20 cellular contexts compared by ENCODE assay signal in the genomic region with DNA sequence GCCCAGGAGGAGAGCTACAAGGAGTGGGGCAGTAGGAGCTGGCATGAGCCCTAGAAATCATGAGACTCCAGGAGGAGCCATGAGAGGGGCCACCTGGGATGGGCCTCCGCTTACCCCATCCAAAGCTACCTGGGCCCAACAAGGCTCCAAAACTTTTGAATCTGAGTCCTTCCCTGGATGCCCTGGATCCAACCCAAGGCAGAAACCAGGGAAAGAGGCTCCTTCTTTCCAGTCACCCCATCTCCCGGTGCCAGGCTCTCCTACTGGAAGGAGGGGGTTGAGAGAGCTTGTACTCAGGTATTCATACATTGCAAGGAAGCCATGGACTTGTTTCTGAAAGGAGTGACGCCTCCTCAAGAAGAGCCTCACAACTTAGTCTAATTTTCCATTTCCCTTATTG. TPM values are rescaled to one million over a fixed set of nuclear protein-coding genes. Genes with fewer than 3 reads are reported as not detected.
DNase-seq lines count a peak whose midpoint lies in the region; ATAC-seq, FAIRE-seq and TF ChIP-seq lines count a peak whose summit lies in the region.
"Had no signal": no experiment of that assay in that cellular context is flagged by ENCODE, and none has a peak within 500 bp of the region (broad histone marks: within the 10 kb centered on the region; RNA-seq: fewer than 3 reads in every experiment).

No MANE protein-coding gene starts in this region.

- CTCF ChIA-PET in activated CD4-positive, alpha-beta memory T cell treated with anti-CD3 and anti-CD28 coated beads for 36 hours (lab: Charles Lee) = interaction anchor here (0.6 to 2.1 kb wide), 4 partner anchors 10 to 1971 kb away, joined by 3 to 5 read pairs (median 4); no protein-coding TSS in a partner anchor

- H3K4me1 ChIP-seq in esophagus muscularis mucosa = no peaks in the 10 kb centered on the region
- H3K4me1 ChIP-seq in kidney (ENCODE audit: control insufficient read depth in 1 of 2, insufficient read depth in 1 of 2, low read depth in 1 of 2, low read length in 2 of 2) = no peaks in the 10 kb centered on the region
- no peaks in the 10 kb centered on the region for H3K4me1 ChIP-seq in right cardiac atrium (ENCODE audit: control insufficient read depth, insufficient read depth, low read length)
- H3K4me1 ChIP-seq: right atrium auricular region, transverse colon had no signal

- no peak for TF ChIP-seq EP300 in esophagus muscularis mucosa (IDR thresholded peaks at IDR 0.05)

- no peak for DNase-seq in stimulated activated naive CD8-positive, alpha-beta T cell treated with anti-CD3 and anti-CD28 coated beads, Interleukin-15, Interleukin-2, amounts not matched to agents 100 U/mL and 50 U/mL, for 24 hours
- DNase-seq in activated CD4-positive, alpha-beta memory T cell treated with anti-CD3 and anti-CD28 coated beads for 36 hours = no peak
- DNase-seq in esophagus muscularis mucosa (ENCODE audit: extremely low spot score) (peak; percentile 53), kidney (no peak), foreskin fibroblast (no peak), right cardiac atrium (no peak)
- DNase-seq: endodermal cell, NCI-H1092, NCI-H2029 treated with DMSO at 0.1 percent for 48 hours, NCI-H510A treated with DMSO at 0.1 percent for 48 hours, nucleus accumbens had no signal

- TF ChIP-seq POLR2A in esophagus muscularis mucosa (IDR thresholded peaks at IDR 0.05; ENCODE audit: low read depth) = no peak

- peaks cover 25% of the 10 kb centered on the region for H3K36me3 Mint-ChIP-seq in stimulated activated naive CD8-positive, alpha-beta T cell treated with anti-CD3 and anti-CD28 coated beads, Interleukin-15, Interleukin-2, amounts not matched to agents 100 ng/mL and 50 ng/mL, for 24 hours (ENCODE audit: low read depth)
- peaks cover 5% of the 10 kb centered on the region for H3K36me3 Mint-ChIP-seq in activated CD4-positive, alpha-beta memory T cell treated with anti-CD3 and anti-CD28 coated beads for 36 hours

- TF ChIP-seq CTCF in esophagus muscularis mucosa (IDR thresholded peaks at IDR 0.05) = no peak
- no peak for TF ChIP-seq CTCF in kidney (IDR thresholded peaks at IDR 0.05; ENCODE audit: borderline replicate concordance, extremely low read depth, insufficient read depth)
- no peak for TF ChIP-seq CTCF in foreskin fibroblast (IDR thresholded peaks at IDR 0.05; ENCODE audit: low read depth, low read length)

- no peak for ATAC-seq in stimulated activated naive CD8-positive, alpha-beta T cell treated with anti-CD3 and anti-CD28 coated beads, Interleukin-15, Interleukin-2, amounts not matched to agents 100 U/mL and 50 U/mL, for 24 hours
- ATAC-seq in GM19395 (IDR thresholded peaks at IDR 0.05; ENCODE audit: unreplicated experiment) (no peak), right cardiac atrium (no peak)
- ATAC-seq: left lobe of liver, SK-N-SH treated with all-trans-retinoic acid at 6 μM for 48 hours had no signal

- peaks cover 8% of the 10 kb centered on the region for H3K9me3 Mint-ChIP-seq in stimulated activated naive CD8-positive, alpha-beta T cell treated with anti-CD3 and anti-CD28 coated beads, Interleukin-15, Interleukin-2, amounts not matched to agents 100 ng/mL and 50 ng/mL, for 24 hours
- H3K9me3 Mint-ChIP-seq in activated CD4-positive, alpha-beta memory T cell treated with anti-CD3 and anti-CD28 coated beads for 36 hours = peaks cover 3% of the 10 kb centered on the region

- intact Hi-C loops in activated CD4-positive, alpha-beta memory T cell treated with anti-CD3 and anti-CD28 coated beads for 36 hours (cut with micrococcal nuclease) = loop anchor here (1.0 to 2.0 kb wide), 2 partner anchors 8 to 19 kb away; a partner anchor contains a TSS
- intact Hi-C loops in esophagus muscularis mucosa (cut with DNase I) (no loop called here), kidney (cut with DNase I) (no loop called here), right cardiac atrium (cut with DNase I) (no loop called here)

- FAIRE-seq in kidney (lab: Jason Lieb, UNC) = no peak
- FAIRE-seq: HTR-8/SVneo, TTC549 had no signal

- H3K27ac Mint-ChIP-seq in stimulated activated naive CD8-positive, alpha-beta T cell treated with anti-CD3 and anti-CD28 coated beads, Interleukin-15, Interleukin-2, amounts not matched to agents 100 ng/mL and 50 ng/mL, for 24 hours = peak overlapping the region; percentile 91
- peak overlapping the region; percentile 93 for H3K27ac Mint-ChIP-seq in activated CD4-positive, alpha-beta memory T cell treated with anti-CD3 and anti-CD28 coated beads for 36 hours
- H3K27ac Mint-ChIP-seq: endodermal cell had no signal

- no peaks in the 10 kb centered on the region for H3K27me3 ChIP-seq in esophagus muscularis mucosa
- H3K27me3 ChIP-seq in right cardiac atrium (ENCODE audit: control insufficient read depth, insufficient read depth) = no peaks in the 10 kb centered on the region
- H3K27me3 ChIP-seq: right atrium auricular region, transverse colon had no signal

- H3K4me3 Mint-ChIP-seq in stimulated activated naive CD8-positive, alpha-beta T cell treated with anti-CD3 and anti-CD28 coated beads, Interleukin-15, Interleukin-2, amounts not matched to agents 100 ng/mL and 50 ng/mL, for 24 hours = peak overlapping the region; percentile 77
- H3K4me3 Mint-ChIP-seq in activated CD4-positive, alpha-beta memory T cell treated with anti-CD3 and anti-CD28 coated beads for 36 hours = peak overlapping the region; percentile 72
- H3K4me3 Mint-ChIP-seq: endodermal cell had no signal

- no peak overlapping the region for H3K9ac ChIP-seq in kidney (ENCODE audit: low read length in 2 of 2)

- H3K27me3 Mint-ChIP-seq in stimulated activated naive CD8-positive, alpha-beta T cell treated with anti-CD3 and anti-CD28 coated beads, Interleukin-15, Interleukin-2, amounts not matched to agents 100 ng/mL and 50 ng/mL, for 24 hours = no peaks in the 10 kb centered on the region
- no peaks in the 10 kb centered on the region for H3K27me3 Mint-ChIP-seq in activated CD4-positive, alpha-beta memory T cell treated with anti-CD3 and anti-CD28 coated beads for 36 hours

- POLR2A ChIA-PET in activated CD4-positive, alpha-beta memory T cell treated with anti-CD3 and anti-CD28 coated beads for 36 hours (lab: Charles Lee) = interaction anchor here (1.6 to 2.6 kb wide), 3 partner anchors 9 to 13 kb away, joined by 7 to 11 read pairs (median 7); no protein-coding TSS in a partner anchor

- no peak overlapping the region for H3K27ac ChIP-seq in esophagus muscularis mucosa (replicated peaks in 1 of 4)
- no peak overlapping the region for H3K27ac ChIP-seq in kidney (ENCODE audit: low read depth in 2 of 2, low read length in 2 of 2)
- no peak overlapping the region for H3K27ac ChIP-seq in right cardiac atrium (ENCODE audit: low read length)
- H3K27ac ChIP-seq: right atrium auricular region had no signal

- peaks cover 100% of the 10 kb centered on the region for H3K4me1 Mint-ChIP-seq in stimulated activated naive CD8-positive, alpha-beta T cell treated with anti-CD3 and anti-CD28 coated beads, Interleukin-15, Interleukin-2, amounts not matched to agents 100 ng/mL and 50 ng/mL, for 24 hours (ENCODE audit: low read depth)
- peaks cover 94% of the 10 kb centered on the region for H3K4me1 Mint-ChIP-seq in activated CD4-positive, alpha-beta memory T cell treated with anti-CD3 and anti-CD28 coated beads for 36 hours (ENCODE audit: low read depth)
- H3K4me1 Mint-ChIP-seq: endodermal cell had no signal

- 95% methylated on average over 3 of the region's 3 CpGs for WGBS in esophagus muscularis mucosa
- 92% methylated on average over 3 of the region's 3 CpGs for WGBS in right cardiac atrium

- H3K9me3 ChIP-seq in esophagus muscularis mucosa = no peaks in the 10 kb centered on the region
- H3K9me3 ChIP-seq in kidney (ENCODE audit: control insufficient read depth in 1 of 2, low read length in 2 of 2) = no peaks in the 10 kb centered on the region
- H3K9me3 ChIP-seq in right cardiac atrium (ENCODE audit: control insufficient read depth, low read length) = no peaks in the 10 kb centered on the region
- H3K9me3 ChIP-seq: right atrium auricular region, transverse colon had no signal

- H3K4me3 ChIP-seq in esophagus muscularis mucosa = no peak overlapping the region
- no peak overlapping the region for H3K4me3 ChIP-seq in kidney (ENCODE audit: low read length in 2 of 2)
- no peak overlapping the region for H3K4me3 ChIP-seq in foreskin fibroblast (ENCODE audit: low read depth in 1 of 2, low read length in 2 of 2)
- no peak overlapping the region for H3K4me3 ChIP-seq in right cardiac atrium (ENCODE audit: low read length)
- H3K4me3 ChIP-seq: right atrium auricular region, transverse colon had no signal

- H3K36me3 ChIP-seq in esophagus muscularis mucosa = no peaks in the 10 kb centered on the region
- H3K36me3 ChIP-seq in kidney (ENCODE audit: control insufficient read depth in 1 of 2, insufficient read depth in 2 of 2, low read length in 2 of 2) = no peaks in the 10 kb centered on the region
- H3K36me3 ChIP-seq: right atrium auricular region, transverse colon had no signal

RNA-seq across cellular contexts. Expression of a gene that starts 7.8 kb away (rescaled TPM):
- 10 to 100 TPM; 27.9 to 28.5 TPM for total RNA-seq in activated CD4-positive, alpha-beta memory T cell treated with anti-CD3 and anti-CD28 coated beads for 36 hours
- total RNA-seq in esophagus muscularis mucosa (not detected), kidney (2.5 TPM), right cardiac atrium (under 1 TPM in 3 of 4 donors, not detected in 1; 0.19 to 0.29 (median 0.20) TPM)
- polyA plus RNA-seq in kidney (ENCODE audit: insufficient read depth, low read depth, low replicate concordance) (not detected), right cardiac atrium (not detected)
- total RNA-seq: endodermal cell, fibroblast of lung, left lobe of liver, right atrium auricular region had no signal
- polyA plus RNA-seq: fibroblast of lung had no signal

RNA-seq across cellular contexts. Expression of a gene that starts 45.5 kb away (rescaled TPM):
- 1 to 10 TPM; 1.3 to 2.0 TPM for total RNA-seq in activated CD4-positive, alpha-beta memory T cell treated with anti-CD3 and anti-CD28 coated beads for 36 hours
- 1 to 10 TPM in 3 of 4 donors, under 1 TPM in 1; under 0.01 to 4.0 (median 3.1) TPM for total RNA-seq in esophagus muscularis mucosa
- 8.2 TPM for total RNA-seq in kidney
- 0.58 TPM for polyA plus RNA-seq in kidney (ENCODE audit: insufficient read depth, low read depth, low replicate concordance)
- 1 to 10 TPM in 2 of 4 donors, under 1 TPM in 2; 0.35 to 7.2 (median 1.3) TPM for total RNA-seq in right cardiac atrium
- 0.63 TPM for polyA plus RNA-seq in right cardiac atrium
- polyA plus RNA-seq: fibroblast of lung had no signal
